In genomic region chrX:152932598-152933175, GRCh38 we compare ENCODE assay signal across 17 cellular contexts. TPM values are rescaled to one million over a fixed set of nuclear protein-coding genes. Genes with fewer than 3 reads are reported as not detected.
DNase-seq lines count a peak whose midpoint lies in the region; ATAC-seq and TF ChIP-seq lines count a peak whose summit lies in the region.
"Had no signal": no experiment of that assay in that cellular context is flagged by ENCODE, and none has a peak within 500 bp of the region (broad histone marks: within the 10 kb centered on the region; RNA-seq: fewer than 3 reads in every experiment).

No MANE protein-coding gene starts in this region.

- H3K4me1 ChIP-seq in left lung (no peaks in the 10 kb centered on the region), lower lobe of right lung (no peaks in the 10 kb centered on the region), spleen (no peaks in the 10 kb centered on the region)

- TF ChIP-seq POLR2A in spleen (IDR thresholded peaks at IDR 0.05), result no peak

- TF ChIP-seq CTCF in left lung (IDR thresholded peaks at IDR 0.05) (no peak), lower lobe of right lung (IDR thresholded peaks at IDR 0.05) (no peak), spleen (IDR thresholded peaks at IDR 0.05 in 8 of 11, conservative IDR thresholded peaks at IDR 0.05 in 3 of 11) (no peak), progenitor cell of endocrine pancreas (IDR thresholded peaks at IDR 0.05; ENCODE audit: unreplicated experiment) (no peak)

- intact Hi-C loops in left lung (cut with DNase I), result no loop called here
- intact Hi-C loops in lower lobe of right lung (cut with DNase I), result no loop called here
- intact Hi-C loops in spleen (cut with DNase I; ENCODE audit: low total_unique reads), result no loop called here

- H3K4me3 Mint-ChIP-seq in progenitor cell of endocrine pancreas (ENCODE audit: low read depth), result no peak overlapping the region
- H3K4me3 Mint-ChIP-seq: CD4-positive, alpha-beta memory T cell; GM23338; H9 had no signal

- H3K9me3 ChIP-seq in left lung (no peaks in the 10 kb centered on the region), lower lobe of right lung (no peaks in the 10 kb centered on the region), spleen (no peaks in the 10 kb centered on the region)

- DNase-seq in left lung (peak in 1 of 2 donors; percentile 29), lower lobe of right lung (no peak), spleen (peak; percentile 35), progenitor cell of endocrine pancreas (ENCODE audit: low spot score, unreplicated experiment) (no peak), NCI-H524 treated with DMSO at 0.1 percent for 48 hours (lab: John Stamatoyannopoulos, UW) (no peak)
- DNase-seq: C1 segment of cervical spinal cord; Calu3; CD4-positive, alpha-beta memory T cell; COR-L47; DMS53; DMS79 treated with DMSO at 0.1 percent for 48 hours; GF-D8; H9 had no signal

- peak; percentile 69 for ATAC-seq in left lung
- peak; percentile 46 to 50 for ATAC-seq in lower lobe of right lung
- ATAC-seq in SK-N-SH treated with all-trans-retinoic acid at 6 μM for 48 hours, result no peak
- ATAC-seq: GM23338, HCT116 had no signal

- H3K4me3 ChIP-seq in left lung (no peak overlapping the region), lower lobe of right lung (no peak overlapping the region), spleen (no peak overlapping the region)
- H3K4me3 ChIP-seq: GM23338 had no signal

- H3K27ac ChIP-seq in left lung, result no peak overlapping the region
- no peak overlapping the region for H3K27ac ChIP-seq in lower lobe of right lung
- no peak overlapping the region for H3K27ac ChIP-seq in spleen

- H3K9me3 Mint-ChIP-seq in progenitor cell of endocrine pancreas (ENCODE audit: low read depth), result peaks cover 3% of the 10 kb centered on the region
- H3K9me3 Mint-ChIP-seq: CD4-positive, alpha-beta memory T cell; GM23338 had no signal

- H3K36me3 ChIP-seq in left lung (no peaks in the 10 kb centered on the region), lower lobe of right lung (no peaks in the 10 kb centered on the region), spleen (no peaks in the 10 kb centered on the region)

- no peaks in the 10 kb centered on the region for H3K4me1 Mint-ChIP-seq in progenitor cell of endocrine pancreas (ENCODE audit: low read depth)
- H3K4me1 Mint-ChIP-seq: CD4-positive, alpha-beta memory T cell; GM23338 had no signal

- peaks cover 1% of the 10 kb centered on the region for H3K36me3 Mint-ChIP-seq in progenitor cell of endocrine pancreas (ENCODE audit: insufficient read depth)
- H3K36me3 Mint-ChIP-seq: CD4-positive, alpha-beta memory T cell had no signal

- no peaks in the 10 kb centered on the region for H3K27me3 Mint-ChIP-seq in progenitor cell of endocrine pancreas
- H3K27me3 Mint-ChIP-seq: CD4-positive, alpha-beta memory T cell had no signal

- no peak overlapping the region for H3K27ac Mint-ChIP-seq in progenitor cell of endocrine pancreas
- H3K27ac Mint-ChIP-seq: CD4-positive, alpha-beta memory T cell; GM23338 had no signal

- WGBS in spleen, 5 donors, result 66 to 100% (median 76%) methylated on average over 1 to 8 of the region's 8 CpGs

- H3K27me3 ChIP-seq in left lung (no peaks in the 10 kb centered on the region), lower lobe of right lung (ENCODE audit: low read depth) (no peaks in the 10 kb centered on the region), spleen (replicated peaks in 1 of 7) (peaks cover 0 to 35% (median 0%) of the 10 kb centered on the region in 7 donors)

TF ChIP-seq in SK-N-SH treated with all-trans-retinoic acid at 6 μM for 48 hours, 23 proteins besides CTCF, POLR2A, EP300 and RAD21:
- no peak for TF ChIP-seq SNAI2 (CRISPR knock-in tag; IDR thresholded peaks at IDR 0.05)
- TF ChIP-seq GLIS3 (CRISPR knock-in tag; IDR thresholded peaks at IDR 0.05), result no peak
- no peak for TF ChIP-seq RARB (CRISPR knock-in tag; IDR thresholded peaks at IDR 0.05)
- TF ChIP-seq BACH2 (CRISPR knock-in tag; IDR thresholded peaks at IDR 0.05; ENCODE audit: borderline replicate concordance), result no peak
- no peak for TF ChIP-seq OSR1 (CRISPR knock-in tag; IDR thresholded peaks at IDR 0.05)
- no peak for TF ChIP-seq TCF4 (CRISPR knock-in tag; IDR thresholded peaks at IDR 0.05; ENCODE audit: borderline replicate concordance)
- TF ChIP-seq TOX (CRISPR knock-in tag; IDR thresholded peaks at IDR 0.05; ENCODE audit: borderline replicate concordance), result no peak
- TF ChIP-seq ARNTL (CRISPR knock-in tag; IDR thresholded peaks at IDR 0.05; ENCODE audit: borderline replicate concordance, low read depth), result no peak
- TF ChIP-seq ZNF8 (CRISPR knock-in tag; IDR thresholded peaks at IDR 0.05), result no peak
- TF ChIP-seq CSRNP3 (CRISPR knock-in tag; IDR thresholded peaks at IDR 0.05), result no peak
- TF ChIP-seq CSDC2 (CRISPR knock-in tag; IDR thresholded peaks at IDR 0.05), result no peak
- TF ChIP-seq PPARA (CRISPR knock-in tag; IDR thresholded peaks at IDR 0.05; ENCODE audit: borderline replicate concordance), result no peak
- TF ChIP-seq TSHZ2 (CRISPR knock-in tag; IDR thresholded peaks at IDR 0.05), result no peak
- no peak for TF ChIP-seq ZFP30 (CRISPR knock-in tag; IDR thresholded peaks at IDR 0.05)
- no peak for TF ChIP-seq CREB5 (CRISPR knock-in tag; IDR thresholded peaks at IDR 0.05; ENCODE audit: low read depth)
- no peak for TF ChIP-seq PATZ1 (CRISPR knock-in tag; IDR thresholded peaks at IDR 0.05; ENCODE audit: borderline replicate concordance)
- no peak for TF ChIP-seq ZNF565 (CRISPR knock-in tag; conservative IDR thresholded peaks at IDR 0.05; ENCODE audit: low read depth)

RNA-seq across cellular contexts. Expression of gene ZNF185, which starts 34.8 kb away (rescaled TPM):
- total RNA-seq in left lung (10 to 100 TPM; 11.5 to 22.0 TPM), lower lobe of right lung (17.9 TPM), spleen (10 to 100 TPM in 3 of 7 donors, 1 to 10 TPM in 4; 6.6 to 13.8 (median 8.3) TPM), progenitor cell of endocrine pancreas (10.1 and 12.3 TPM in 2 replicates)
- 1 to 10 TPM; 2.0 to 2.7 (median 2.4) TPM for polyA plus RNA-seq in spleen
- total RNA-seq: G401 had no signal
